In genomic region chr17:69357701-69358100, GRCh38 we compare ENCODE assay signal across 1 cellular context.
TF ChIP-seq lines count a peak whose summit lies in the region.

No MANE protein-coding gene starts in this region.

TF ChIP-seq in H1, 55 proteins besides CTCF, POLR2A, EP300 and RAD21 (continued from another document):
- TF ChIP-seq TAF7 (optimal IDR thresholded peaks at IDR 0.05; ENCODE audit: borderline replicate concordance, low read depth, low read length), result peak; percentile 51
